ENCODE assay signal across 10 cellular contexts in the genomic region with DNA sequence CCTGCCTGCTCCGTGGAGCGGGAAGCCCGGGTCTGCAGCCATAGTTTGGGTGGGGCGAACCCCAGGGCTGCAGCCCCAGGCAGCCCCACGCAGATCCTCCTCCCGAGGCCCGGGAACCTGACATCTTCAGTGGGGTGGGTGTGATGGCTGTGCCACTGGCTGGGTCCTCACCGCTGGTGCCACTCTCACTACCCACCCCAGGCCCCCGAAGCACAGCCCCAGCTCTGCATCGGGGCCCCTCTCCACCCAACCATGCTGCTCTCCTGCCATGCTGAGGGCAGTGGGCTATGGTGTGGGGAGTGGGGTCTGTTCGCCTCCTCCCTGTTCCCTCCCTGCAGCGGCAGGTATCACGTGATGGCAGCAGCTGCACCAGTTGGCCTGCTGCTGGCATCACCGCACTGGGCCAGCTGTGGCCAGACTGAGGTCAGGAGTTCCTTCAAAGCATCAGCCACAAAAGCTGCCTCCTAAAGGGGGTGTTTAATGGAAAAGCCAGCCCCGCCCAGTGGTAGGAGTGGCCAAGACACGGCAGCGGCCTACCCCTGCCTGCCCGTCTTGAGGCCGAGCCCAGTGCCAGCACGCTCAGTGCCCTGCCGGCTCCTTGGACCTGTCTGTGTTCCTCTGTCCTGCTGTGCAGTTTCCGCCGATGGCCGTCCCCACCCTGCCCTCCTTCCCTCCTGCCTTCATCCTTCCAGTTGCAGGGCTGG. TPM values are rescaled to one million over a fixed set of nuclear protein-coding genes. Genes with fewer than 3 reads are reported as not detected.
A peak's percentile ranks its signal among the peaks of the same experiment; 100 is the strongest.
DNase-seq lines count a peak whose midpoint lies in the region; ATAC-seq and TF ChIP-seq lines count a peak whose summit lies in the region.
"Had no signal": no experiment of that assay in that cellular context is flagged by ENCODE, and none has a peak within 500 bp of the region (broad histone marks: within the 10 kb centered on the region; RNA-seq: fewer than 3 reads in every experiment).

No MANE protein-coding gene starts in this region.

- peaks cover 31% of the 10 kb centered on the region for H3K36me3 ChIP-seq in suprapubic skin

- no peak overlapping the region for H3K4me3 ChIP-seq in fibroblast of mammary gland (ENCODE audit: control insufficient read depth, low read depth, low read length)
- H3K4me3 ChIP-seq in suprapubic skin: no peak overlapping the region
- H3K4me3 ChIP-seq: colonic mucosa had no signal

- H3K27me3 Mint-ChIP-seq in activated CD8-positive, alpha-beta memory T cell treated with anti-CD3 and anti-CD28 coated beads, Interleukin-2, amount 10 ng/mL, durations not matched to agents 7 days and 5 days: no peaks in the 10 kb centered on the region

- TF ChIP-seq POLR2A in suprapubic skin (IDR thresholded peaks at IDR 0.05): no peak

- CTCF ChIA-PET in activated CD8-positive, alpha-beta memory T cell treated with anti-CD3 and anti-CD28 coated beads, Interleukin-2, amount 10 ng/mL, durations not matched to agents 7 days and 5 days (lab: Charles Lee): interaction anchor here (0.8 kb wide), 1 partner anchor 26 kb away, joined by 3 read pairs; no protein-coding TSS in a partner anchor

- no peaks in the 10 kb centered on the region for H3K9me3 Mint-ChIP-seq in activated CD8-positive, alpha-beta memory T cell treated with anti-CD3 and anti-CD28 coated beads, Interleukin-2, amount 10 ng/mL, durations not matched to agents 7 days and 5 days (ENCODE audit: low read depth)

- no peaks in the 10 kb centered on the region for H3K9me3 ChIP-seq in suprapubic skin
- H3K9me3 ChIP-seq: colonic mucosa had no signal

- no peaks in the 10 kb centered on the region for H3K27me3 ChIP-seq in suprapubic skin
- H3K27me3 ChIP-seq: colonic mucosa had no signal

- H3K27ac Mint-ChIP-seq in activated CD8-positive, alpha-beta memory T cell treated with anti-CD3 and anti-CD28 coated beads, Interleukin-2, amount 10 ng/mL, durations not matched to agents 7 days and 5 days: peak overlapping the region; percentile 61

- H3K4me1 Mint-ChIP-seq in activated CD8-positive, alpha-beta memory T cell treated with anti-CD3 and anti-CD28 coated beads, Interleukin-2, amount 10 ng/mL, durations not matched to agents 7 days and 5 days: peaks cover 3% of the 10 kb centered on the region

- no peak for ATAC-seq in activated CD8-positive, alpha-beta memory T cell treated with anti-CD3 and anti-CD28 coated beads, Interleukin-2, amount 10 ng/mL, durations not matched to agents 7 days and 5 days
- ATAC-seq in HG02870 (IDR thresholded peaks at IDR 0.05; ENCODE audit: unreplicated experiment): no peak

- WGBS in suprapubic skin: 87% methylated on average over 7 of the region's 24 CpGs

- TF ChIP-seq CTCF in fibroblast of mammary gland (conservative IDR thresholded peaks at IDR 0.05; ENCODE audit: control insufficient read depth, insufficient read depth, low read depth, low read length) (no peak), suprapubic skin (IDR thresholded peaks at IDR 0.05) (no peak)

- no peak for DNase-seq in activated CD8-positive, alpha-beta memory T cell treated with anti-CD3 and anti-CD28 coated beads, Interleukin-2, amount 10 ng/mL, durations not matched to agents 7 days and 5 days
- DNase-seq in activated CD8-positive, alpha-beta memory T cell treated with anti-CD3 and anti-CD28 coated beads, Interleukin-2, amount 50 U/mL, for 4 hours: no peak
- DNase-seq in fibroblast of mammary gland (ENCODE audit: low read depth): peak; percentile 31
- peak; percentile 98 for DNase-seq in myocyte (ENCODE audit: low read depth)
- no peak for DNase-seq in suprapubic skin (ENCODE audit: low spot score in 2 of 2)
- DNase-seq in activated effector memory CD4-positive, alpha-beta T cell treated with anti-CD3 and anti-CD28 coated beads, Interleukin-2, amount 50 U/mL, for 16 hours: no peak
- no peak for DNase-seq in activated gamma-delta T cell treated with Interleukin-2 at 50 U/mL for 16 hours
- DNase-seq: colonic mucosa; stimulated activated CD8-positive, alpha-beta memory T cell treated with anti-CD3 and anti-CD28 coated beads, Interleukin-4, amount 100 ng/mL, for 48 hours had no signal

- TF ChIP-seq EP300 in suprapubic skin (IDR thresholded peaks at IDR 0.05): no peak

- no peak overlapping the region for H3K27ac ChIP-seq in suprapubic skin
- H3K27ac ChIP-seq: colonic mucosa had no signal

- H3K36me3 Mint-ChIP-seq in activated CD8-positive, alpha-beta memory T cell treated with anti-CD3 and anti-CD28 coated beads, Interleukin-2, amount 10 ng/mL, durations not matched to agents 7 days and 5 days: peaks cover 5% of the 10 kb centered on the region

- H3K4me1 ChIP-seq in suprapubic skin: peaks cover 8% of the 10 kb centered on the region
- H3K4me1 ChIP-seq: colonic mucosa had no signal

- H3K4me3 Mint-ChIP-seq in activated CD8-positive, alpha-beta memory T cell treated with anti-CD3 and anti-CD28 coated beads, Interleukin-2, amount 10 ng/mL, durations not matched to agents 7 days and 5 days: no peak overlapping the region

RNA-seq across cellular contexts. Expression of gene KCTD5, which starts 10.8 kb away (rescaled TPM):
- 10 to 100 TPM; 34.2 to 41.7 TPM for total RNA-seq in activated CD8-positive, alpha-beta memory T cell treated with anti-CD3 and anti-CD28 coated beads, Interleukin-2, amount 10 ng/mL, durations not matched to agents 7 days and 5 days
- 39.0 and 40.6 TPM in 2 replicates for total RNA-seq in myocyte
- polyA plus RNA-seq in myocyte (2012): 28.4 TPM
- total RNA-seq in suprapubic skin: 10 to 100 TPM; 46.3 to 84.4 (median 53.0) TPM

RNA-seq across cellular contexts. Expression of gene PRSS27, which starts 26.9 kb away (rescaled TPM):
- 1 to 10 TPM; 1.2 to 1.7 TPM for total RNA-seq in activated CD8-positive, alpha-beta memory T cell treated with anti-CD3 and anti-CD28 coated beads, Interleukin-2, amount 10 ng/mL, durations not matched to agents 7 days and 5 days
- 0.26 and 0.62 TPM in 2 replicates for total RNA-seq in myocyte
- 1.3 TPM for polyA plus RNA-seq in myocyte (2012)
- total RNA-seq in suprapubic skin: 1 to 10 TPM; 1.6 to 9.5 (median 5.6) TPM

RNA-seq across cellular contexts. Expression of gene SRRM2, which starts 59.3 kb away (rescaled TPM):
- total RNA-seq in activated CD8-positive, alpha-beta memory T cell treated with anti-CD3 and anti-CD28 coated beads, Interleukin-2, amount 10 ng/mL, durations not matched to agents 7 days and 5 days: 100 to 1,000 TPM; 631 to 651 TPM
- 93.5 and 93.8 TPM in 2 replicates for total RNA-seq in myocyte
- polyA plus RNA-seq in myocyte (2012): 291 TPM
- total RNA-seq in suprapubic skin: 1,000 to 10,000 TPM in 1 of 4 donors, 100 to 1,000 TPM in 3; 484 to 1,595 (median 654) TPM

Comparison
In these comparisons a context has a peak if more than half of its experiments do, and no peak if none do; other contexts are left out.
1. DNase-seq: peak in fibroblast of mammary gland (single experiment) and myocyte (single experiment); none in activated CD8-positive, alpha-beta memory T cell treated with anti-CD3 and anti-CD28 coated beads, Interleukin-2, amount 10 ng/mL, durations not matched to agents 7 days and 5 days (single experiment), activated CD8-positive, alpha-beta memory T cell treated with anti-CD3 and anti-CD28 coated beads, Interleukin-2, amount 50 U/mL, for 4 hours (single experiment), suprapubic skin (0 of 2), activated effector memory CD4-positive, alpha-beta T cell treated with anti-CD3 and anti-CD28 coated beads, Interleukin-2, amount 50 U/mL, for 16 hours (single experiment) and activated gamma-delta T cell treated with Interleukin-2 at 50 U/mL for 16 hours (single experiment).